ENCODE assay signal across 23 cellular contexts in genomic region chr1:230342019-230342418, GRCh38.
"Had no signal": no experiment of that assay in that cellular context is flagged by ENCODE, and none has a peak within 500 bp of the region (broad histone marks: within the 10 kb centered on the region; RNA-seq: fewer than 3 reads in every experiment).

No MANE protein-coding gene starts in this region.

- H3K27me3 ChIP-seq: cardiac muscle cell, tibial nerve, vagina had no signal

- H3K36me3 ChIP-seq: cardiac muscle cell, esophagus squamous epithelium, left ventricle myocardium inferior, prostate gland, tibial nerve, vagina had no signal

- H3K27ac ChIP-seq: cardiac muscle cell, esophagus squamous epithelium, left ventricle myocardium inferior, prostate gland, tibial nerve, vagina had no signal

- H3K4me3 Mint-ChIP-seq: activated naive CD8-positive, alpha-beta T cell treated with anti-CD3 and anti-CD28 coated beads, Interleukin-2, amount 10 ng/mL, durations not matched to agents 7 days and 5 days; activated T-helper 1 cell treated with anti-CD3 and anti-CD28 coated beads, Interleukin-12 subunit alpha, Interleukin-12 subunit beta, Interleukin-2, Interleukin-4 antibody, amounts not matched to agents 30 ng/mL and 10 ng/mL and 1 ng/mL, durations not matched to agents 14 hours and 24 hours and 36 hours; nephron; stimulated activated memory B cell treated with anti-CD40 and anti-IgM and Interleukin-4, amounts not matched to agents 10 μg/mL and 1 μg/mL and 100 μg/mL, for 72 hours; T-helper 2 cell treated with Interferon-gamma antibody and Interleukin-4, amounts not matched to agents 5 μg/mL and 100 μg/mL, for 36 hours had no signal

- H3K4me1 ChIP-seq: prostate gland, vagina had no signal

- H3K36me3 Mint-ChIP-seq: activated naive CD8-positive, alpha-beta T cell treated with anti-CD3 and anti-CD28 coated beads, Interleukin-2, amount 10 ng/mL, durations not matched to agents 7 days and 5 days; stimulated activated memory B cell treated with anti-CD40 and anti-IgM and Interleukin-4, amounts not matched to agents 10 μg/mL and 1 μg/mL and 100 μg/mL, for 72 hours had no signal

- H3K9me3 Mint-ChIP-seq: activated naive CD8-positive, alpha-beta T cell treated with anti-CD3 and anti-CD28 coated beads, Interleukin-2, amount 10 ng/mL, durations not matched to agents 7 days and 5 days; activated T-helper 1 cell treated with anti-CD3 and anti-CD28 coated beads, Interleukin-12 subunit alpha, Interleukin-12 subunit beta, Interleukin-2, Interleukin-4 antibody, amounts not matched to agents 30 ng/mL and 10 ng/mL and 1 ng/mL, durations not matched to agents 14 hours and 24 hours and 36 hours; nephron; stimulated activated memory B cell treated with anti-CD40 and anti-IgM and Interleukin-4, amounts not matched to agents 10 μg/mL and 1 μg/mL and 100 μg/mL, for 72 hours; T-helper 2 cell treated with Interferon-gamma antibody and Interleukin-4, amounts not matched to agents 5 μg/mL and 100 μg/mL, for 36 hours had no signal

- H3K4me3 ChIP-seq: cardiac muscle cell, esophagus squamous epithelium, left ventricle myocardium inferior, prostate gland, tibial nerve, vagina had no signal

- DNase-seq: activated CD4-positive, alpha-beta T cell treated with anti-CD3 and anti-CD28 coated beads, Interleukin-2, amount 50 U/mL, for 1 hour; activated CD8-positive, alpha-beta memory T cell treated with anti-CD3 and anti-CD28 coated beads for 24 hours; activated naive CD8-positive, alpha-beta T cell treated with anti-CD3 and anti-CD28 coated beads, Interleukin-2, amount 10 ng/mL, durations not matched to agents 7 days and 5 days; aorta; cortex of kidney; effector CD8-positive, alpha-beta T cell; esophagus squamous epithelium; hippocampal formation; kidney; left ventricle myocardium inferior; mesenchymal stem cell; occipital lobe; stimulated activated CD4-positive, alpha-beta T cell treated with anti-CD3 and anti-CD28 coated beads, Interleukin-1b, Interleukin-23, amount 100 ng/mL, for 48 hours had no signal

- H3K27ac Mint-ChIP-seq: activated naive CD8-positive, alpha-beta T cell treated with anti-CD3 and anti-CD28 coated beads, Interleukin-2, amount 10 ng/mL, durations not matched to agents 7 days and 5 days; activated T-helper 1 cell treated with anti-CD3 and anti-CD28 coated beads, Interleukin-12 subunit alpha, Interleukin-12 subunit beta, Interleukin-2, Interleukin-4 antibody, amounts not matched to agents 30 ng/mL and 10 ng/mL and 1 ng/mL, durations not matched to agents 14 hours and 24 hours and 36 hours; nephron; stimulated activated memory B cell treated with anti-CD40 and anti-IgM and Interleukin-4, amounts not matched to agents 10 μg/mL and 1 μg/mL and 100 μg/mL, for 72 hours; T-helper 2 cell treated with Interferon-gamma antibody and Interleukin-4, amounts not matched to agents 5 μg/mL and 100 μg/mL, for 36 hours had no signal

- H3K4me1 Mint-ChIP-seq: activated naive CD8-positive, alpha-beta T cell treated with anti-CD3 and anti-CD28 coated beads, Interleukin-2, amount 10 ng/mL, durations not matched to agents 7 days and 5 days; stimulated activated memory B cell treated with anti-CD40 and anti-IgM and Interleukin-4, amounts not matched to agents 10 μg/mL and 1 μg/mL and 100 μg/mL, for 72 hours had no signal

- ATAC-seq: activated CD4-positive, CD25-positive, alpha-beta regulatory T cell treated with anti-CD3 and anti-CD28 coated beads, Interleukin-2, amount 50 U/mL, for 24 hours; sciatic nerve; stimulated activated memory B cell treated with anti-CD40 and anti-IgM and Interleukin-4, amounts not matched to agents 10 μg/mL and 1 μg/mL and 100 μg/mL, for 72 hours had no signal

- H3K9me3 ChIP-seq: esophagus squamous epithelium, left ventricle myocardium inferior, prostate gland, tibial nerve, vagina had no signal
